ENCODE assay signal across 18 cellular contexts in the genomic region with DNA sequence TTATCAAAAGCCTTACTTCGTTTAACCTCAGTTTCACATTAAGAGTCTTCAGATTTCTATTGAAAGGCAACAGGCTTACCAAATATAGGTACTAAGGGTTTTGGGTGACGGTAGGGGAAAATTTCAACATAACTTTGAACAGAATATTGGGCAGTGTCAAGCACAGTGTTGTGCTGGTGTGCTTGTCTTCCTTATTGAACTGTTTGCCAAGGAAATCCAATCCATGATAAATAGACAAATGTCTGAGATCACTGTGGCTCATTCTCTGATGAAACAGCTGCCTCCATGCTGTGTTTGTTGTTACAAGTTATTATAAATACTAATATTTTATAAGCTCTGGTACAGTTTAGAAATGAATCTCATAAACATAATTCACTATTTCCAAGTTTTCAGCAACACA.
"Had no signal": no experiment of that assay in that cellular context is flagged by ENCODE, and none has a peak within 500 bp of the region (broad histone marks: within the 10 kb centered on the region; RNA-seq: fewer than 3 reads in every experiment).

No MANE protein-coding gene starts in this region.

- DNase-seq: activated CD4-positive, alpha-beta T cell treated with anti-CD3 and anti-CD28 coated beads, Interleukin-2, amount 10 ng/mL, durations not matched to agents 24 days and 14 days; activated CD8-positive, alpha-beta T cell treated with anti-CD3 and anti-CD28 coated beads for 36 hours; activated naive CD4-positive, alpha-beta T cell treated with Interleukin-2 at 50 U/mL for 16 hours; activated naive CD8-positive, alpha-beta T cell treated with anti-CD3 and anti-CD28 coated beads, Interleukin-2, amount 10 ng/mL, durations not matched to agents 7 days and 5 days; activated T-cell treated with anti-CD3 and anti-CD28 coated beads, Interleukin-2, amount 50 U/mL, for 24 hours; amygdala; body of pancreas; central memory CD4-positive, alpha-beta T cell; colonic mucosa; erythroblast; heart left ventricle; left lung; occipital lobe; posterior cingulate gyrus; stimulated activated naive CD4-positive, alpha-beta T cell; T-helper 9 cell had no signal

- ATAC-seq: activated CD8-positive, alpha-beta T cell treated with anti-CD3 and anti-CD28 coated beads for 36 hours; body of pancreas; gastroesophageal sphincter; heart left ventricle; left lung; natural killer cell treated with Interleukin-12 subunit alpha and Interleukin-12 subunit beta and Interleukin-15 and Interleukin-18, amount 100 ng/mL, for 72 hours had no signal
